6 cellular contexts compared by ENCODE assay signal in the genomic region with DNA sequence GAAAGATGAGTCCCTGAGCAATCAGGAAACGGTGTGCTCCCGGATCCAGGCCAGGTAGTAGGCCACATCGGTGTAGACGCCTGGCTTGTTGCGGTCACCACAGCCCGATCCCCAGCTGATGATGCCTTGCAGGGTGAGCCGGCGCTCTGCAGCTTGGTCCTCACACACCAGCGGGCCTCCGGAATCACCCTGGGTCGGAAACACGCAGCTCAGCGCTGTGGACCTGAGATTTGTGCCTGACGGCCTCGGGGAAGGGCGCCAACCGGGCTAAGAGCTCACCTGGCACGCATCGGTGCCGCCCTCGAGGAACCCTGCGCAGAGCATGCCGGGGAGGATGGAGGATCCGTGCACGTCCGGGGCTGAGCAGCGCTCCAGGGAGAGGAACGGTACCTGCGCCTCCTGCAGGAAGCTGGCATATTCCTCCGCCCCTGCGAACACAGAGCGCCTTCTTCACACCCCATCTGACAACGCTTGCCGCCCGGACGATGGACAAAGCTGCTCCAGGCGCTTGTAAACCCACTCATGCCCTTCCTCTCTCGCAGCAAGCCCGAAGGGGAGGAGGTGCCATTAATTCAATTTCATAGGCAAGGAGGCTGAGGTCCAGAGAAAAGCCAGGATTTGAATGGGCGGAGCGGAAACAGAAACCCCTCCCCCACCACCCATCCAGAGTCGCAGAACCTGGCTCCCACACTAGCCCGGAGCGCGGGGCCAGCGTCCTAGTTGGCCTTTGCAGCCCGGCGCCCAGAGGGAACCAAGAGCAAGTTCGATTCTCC.
DNase-seq lines count a peak whose midpoint lies in the region; ATAC-seq and TF ChIP-seq lines count a peak whose summit lies in the region.

No MANE protein-coding gene starts in this region.

- H3K4me3 ChIP-seq in BLaER1 treated with 17β-estradiol and CSF1 and Interleukin-3, amounts not matched to agents 10 nM and 100 nM: peak overlapping the region; percentile 57 to 75 (median 66)
- peak overlapping the region in 1 of 2 donors; percentile 50 for H3K4me3 ChIP-seq in foreskin fibroblast (ENCODE audit: low read depth in 1 of 2, low read length in 2 of 2)

- H3K27me3 ChIP-seq in BLaER1 treated with 17β-estradiol and CSF1 and Interleukin-3, amounts not matched to agents 10 nM and 100 nM: peaks cover 31 to 41% (median 38%) of the 10 kb centered on the region in 11 experiments

- no peaks in the 10 kb centered on the region for H3K36me3 ChIP-seq in BLaER1 treated with 17β-estradiol and CSF1 and Interleukin-3, amounts not matched to agents 10 nM and 100 nM

- peak overlapping the region in 10 of 11 experiments; percentile 23 to 82 (median 73); a peak in 12 of 22 replicates for H3K9ac ChIP-seq in BLaER1 treated with 17β-estradiol and CSF1 and Interleukin-3, amounts not matched to agents 10 nM and 100 nM

- H3K9me3 ChIP-seq in BLaER1 treated with 17β-estradiol and CSF1 and Interleukin-3, amounts not matched to agents 10 nM and 100 nM (replicated peaks in 1 of 11): no peaks in the 10 kb centered on the region

- DNase-seq in NCI-H1048 (lab: John Stamatoyannopoulos, UW) (peak; percentile 75), foreskin fibroblast (peak; percentile 36 to 73)
- DNase-seq in activated CD4-positive, alpha-beta T cell treated with anti-CD3 and anti-CD28 coated beads, Interleukin-2, amount 50 U/mL, for 24 hours (ENCODE audit: low read depth in 1 of 2, low spot score in 1 of 2): peak; percentile 36 to 65
- peak; percentile 74 for DNase-seq in stimulated activated CD4-positive, alpha-beta T cell treated with anti-CD3 and anti-CD28 coated beads, Interleukin-4, amount 100 ng/mL, for 24 hours

- H3K27ac ChIP-seq in BLaER1 treated with 17β-estradiol and CSF1 and Interleukin-3, amounts not matched to agents 10 nM and 100 nM: no peak overlapping the region

- peak; percentile 42 for TF ChIP-seq CTCF in foreskin fibroblast (IDR thresholded peaks at IDR 0.05; ENCODE audit: low read depth, low read length)

- H3K4me2 ChIP-seq in BLaER1 treated with 17β-estradiol and CSF1 and Interleukin-3, amounts not matched to agents 10 nM and 100 nM: peak overlapping the region; percentile 97 to 100 (median 99)

- ATAC-seq in GM19328 (IDR thresholded peaks at IDR 0.05; ENCODE audit: unreplicated experiment): no peak

- peaks cover 42 to 68% (median 62%) of the 10 kb centered on the region in 10 experiments for H3K4me1 ChIP-seq in BLaER1 treated with 17β-estradiol and CSF1 and Interleukin-3, amounts not matched to agents 10 nM and 100 nM

- H4K20me1 ChIP-seq in BLaER1 treated with 17β-estradiol and CSF1 and Interleukin-3, amounts not matched to agents 10 nM and 100 nM: peaks cover 0 to 22% (median 0%) of the 10 kb centered on the region in 11 experiments; a peak in 2 of 22 replicates
